In genomic region chr6:27593200-27593818, GRCh38 we compare ENCODE assay signal across 8 cellular contexts.
DNase-seq lines count a peak whose midpoint lies in the region; ATAC-seq and TF ChIP-seq lines count a peak whose summit lies in the region.

No MANE protein-coding gene starts in this region.

- H3K36me3 ChIP-seq in esophagus squamous epithelium = no peaks in the 10 kb centered on the region

- H3K4me3 Mint-ChIP-seq in activated naive CD8-positive, alpha-beta T cell treated with anti-CD3 and anti-CD28 coated beads, Interleukin-2, amount 50 U/mL, for 24 hours = no peak overlapping the region

- H3K27me3 Mint-ChIP-seq in activated naive CD8-positive, alpha-beta T cell treated with anti-CD3 and anti-CD28 coated beads, Interleukin-2, amount 50 U/mL, for 24 hours = peaks cover 38% of the 10 kb centered on the region

- no peaks in the 10 kb centered on the region for H3K4me1 Mint-ChIP-seq in activated naive CD8-positive, alpha-beta T cell treated with anti-CD3 and anti-CD28 coated beads, Interleukin-2, amount 50 U/mL, for 24 hours

- intact Hi-C loops in esophagus squamous epithelium (cut with DNase I) = no loop called here

- no peak overlapping the region for H3K27ac Mint-ChIP-seq in activated naive CD8-positive, alpha-beta T cell treated with anti-CD3 and anti-CD28 coated beads, Interleukin-2, amount 50 U/mL, for 24 hours

- ATAC-seq in HG03135 (IDR thresholded peaks at IDR 0.05; ENCODE audit: unreplicated experiment) = peak; percentile 13
- ATAC-seq in activated naive CD8-positive, alpha-beta T cell treated with anti-CD3 and anti-CD28 coated beads, Interleukin-2, amount 50 U/mL, for 24 hours = no peak

- H3K9me3 Mint-ChIP-seq in activated naive CD8-positive, alpha-beta T cell treated with anti-CD3 and anti-CD28 coated beads, Interleukin-2, amount 50 U/mL, for 24 hours = peaks cover 4% of the 10 kb centered on the region

- peaks cover 4 to 20% (median 9%) of the 10 kb centered on the region in 3 donors for H3K4me1 ChIP-seq in esophagus squamous epithelium

- in situ Hi-C loops in astrocyte of the spinal cord (cut with HindIII; ENCODE audit: low sequenced_read_pairs) = no loop called here

- 15 to 23% methylated on average over 14 to 19 of the region's 19 CpGs for WGBS in esophagus squamous epithelium, 2 donors

- no peaks in the 10 kb centered on the region for H3K36me3 Mint-ChIP-seq in activated naive CD8-positive, alpha-beta T cell treated with anti-CD3 and anti-CD28 coated beads, Interleukin-2, amount 50 U/mL, for 24 hours (ENCODE audit: low read depth)

- TF ChIP-seq POLR2A in esophagus squamous epithelium (IDR thresholded peaks at IDR 0.05) = no peak

- no peaks in the 10 kb centered on the region for H3K9me3 ChIP-seq in esophagus squamous epithelium

- DNase-seq in NCI-H82 (lab: John Stamatoyannopoulos, UW) = peak; percentile 38
- DNase-seq in NCI-H82 treated with DMSO at 0.1 percent for 48 hours (lab: John Stamatoyannopoulos, UW; ENCODE audit: unreplicated experiment) = no peak
- no peak for DNase-seq in astrocyte of the spinal cord (ENCODE audit: low read depth, low spot score)
- DNase-seq in retinal pigment epithelial cell (ENCODE audit: low read depth) = no peak
- no peak for DNase-seq in esophagus squamous epithelium (lab: John Stamatoyannopoulos, UW)
- no peak for DNase-seq in activated naive CD8-positive, alpha-beta T cell treated with anti-CD3 and anti-CD28 coated beads, Interleukin-2, amount 50 U/mL, for 24 hours
- DNase-seq in activated naive CD4-positive, alpha-beta T cell treated with Interleukin-2 at 50 U/mL for 16 hours = no peak

- TF ChIP-seq CTCF in astrocyte of the spinal cord (IDR thresholded peaks at IDR 0.05; ENCODE audit: low read depth, low read length) = no peak
- no peak for TF ChIP-seq CTCF in retinal pigment epithelial cell (conservative IDR thresholded peaks at IDR 0.05; ENCODE audit: low read depth, low read length)
- no peak for TF ChIP-seq CTCF in esophagus squamous epithelium (IDR thresholded peaks at IDR 0.05)

- no peak overlapping the region for H3K27ac ChIP-seq in esophagus squamous epithelium

- H3K27me3 ChIP-seq in esophagus squamous epithelium = peaks cover 0 to 87% (median 18%) of the 10 kb centered on the region in 4 donors

- H3K4me3 ChIP-seq in astrocyte of the spinal cord (ENCODE audit: low read depth, low read length) = peak overlapping the region; percentile 45
- peak overlapping the region; percentile 65 for H3K4me3 ChIP-seq in retinal pigment epithelial cell (ENCODE audit: low read length)
- H3K4me3 ChIP-seq in esophagus squamous epithelium = no peak overlapping the region

Comparison
In these comparisons a context has a peak if more than half of its experiments do, and no peak if none do; other contexts are left out.
1. H3K4me3 ChIP-seq: peak in astrocyte of the spinal cord (single experiment) and retinal pigment epithelial cell (single experiment); none in esophagus squamous epithelium (0 of 4).